In genomic region chr11:12110714-12111481, GRCh38 we compare ENCODE assay signal across 8 cellular contexts. TPM values are rescaled to one million over a fixed set of nuclear protein-coding genes. Genes with fewer than 3 reads are reported as not detected.
DNase-seq lines count a peak whose midpoint lies in the region; ATAC-seq lines count a peak whose summit lies in the region.

No MANE protein-coding gene starts in this region.

- no peaks in the 10 kb centered on the region for H3K36me3 ChIP-seq in naive thymus-derived CD4-positive, alpha-beta T cell (ENCODE audit: control insufficient read depth in 2 of 3, insufficient read depth in 3 of 3, low read length in 3 of 3)
- no peaks in the 10 kb centered on the region for H3K36me3 ChIP-seq in aorta (ENCODE audit: control insufficient read depth in 1 of 2, insufficient read depth in 2 of 2, low read length in 1 of 2)

- DNase-seq in ELR (ENCODE audit: low read depth) = peak; percentile 45
- DNase-seq in HT-29 (ENCODE audit: low spot score) = peak; percentile 50
- peak; percentile 85 for DNase-seq in activated CD4-positive, alpha-beta T cell treated with anti-CD3 and anti-CD28 coated beads, Interleukin-2, amount 10 ng/mL, durations not matched to agents 24 days and 14 days
- DNase-seq in epithelial cell of prostate (ENCODE audit: low read depth, low spot score) = no peak
- DNase-seq in naive thymus-derived CD4-positive, alpha-beta T cell = peak in 7 of 9 donors; percentile 15 to 54 (median 25)
- peak; percentile 68 to 81 for DNase-seq in aorta
- no peak for DNase-seq in LoVo (ENCODE audit: low spot score)

- H3K27ac ChIP-seq in epithelial cell of prostate (peak overlapping the region; percentile 88), aorta (ENCODE audit: low read depth in 1 of 2, low read length in 2 of 2) (peak overlapping the region; percentile 83 to 90)
- peak overlapping the region; percentile 46 for H3K27ac ChIP-seq in naive thymus-derived CD4-positive, alpha-beta T cell (ENCODE audit: low read depth, low read length)

- peak overlapping the region; percentile 58 for H3K4me3 ChIP-seq in naive thymus-derived CD4-positive, alpha-beta T cell (ENCODE audit: low read length)
- peak overlapping the region; percentile 63 to 69 for H3K4me3 ChIP-seq in aorta (ENCODE audit: low read length in 2 of 2)

- H3K4me1 ChIP-seq in naive thymus-derived CD4-positive, alpha-beta T cell (ENCODE audit: control insufficient read depth in 2 of 2, insufficient read depth in 2 of 2, low read length in 2 of 2) = peaks cover 0 to 21% of the 10 kb centered on the region in 2 donors
- H3K4me1 ChIP-seq in aorta (ENCODE audit: control insufficient read depth in 1 of 2, insufficient read depth in 2 of 2, low read length in 2 of 2) = peaks cover 2 to 5% of the 10 kb centered on the region in 2 donors

- no peaks in the 10 kb centered on the region for H3K27me3 ChIP-seq in naive thymus-derived CD4-positive, alpha-beta T cell (ENCODE audit: control insufficient read depth in 2 of 2, insufficient read depth in 2 of 2, low read length in 2 of 2)
- H3K27me3 ChIP-seq in aorta (ENCODE audit: control insufficient read depth in 1 of 2, insufficient read depth in 2 of 2, low read length in 1 of 2) = no peaks in the 10 kb centered on the region

- 2 to 3% methylated on average over 60 to 65 of the region's 65 CpGs for WGBS in aorta, 2 donors

- no peaks in the 10 kb centered on the region for H3K9me3 ChIP-seq in naive thymus-derived CD4-positive, alpha-beta T cell (ENCODE audit: control insufficient read depth in 2 of 3, low read length in 3 of 3)
- H3K9me3 ChIP-seq in aorta (ENCODE audit: control insufficient read depth, low read length) = no peaks in the 10 kb centered on the region

- H3K27me3 Mint-ChIP-seq in activated CD4-positive, alpha-beta T cell treated with anti-CD3 and anti-CD28 coated beads, Interleukin-2, amount 10 ng/mL, durations not matched to agents 24 days and 14 days = no peaks in the 10 kb centered on the region
- no peaks in the 10 kb centered on the region for H3K27me3 Mint-ChIP-seq in naive thymus-derived CD4-positive, alpha-beta T cell

- intact Hi-C loops in activated CD4-positive, alpha-beta T cell treated with anti-CD3 and anti-CD28 coated beads, Interleukin-2, amount 10 ng/mL, durations not matched to agents 24 days and 14 days (cut with micrococcal nuclease) = loop anchor here (1.0 to 5.0 kb wide), 6 partner anchors 10 to 96 kb away; no protein-coding TSS in a partner anchor
- intact Hi-C loops in naive thymus-derived CD4-positive, alpha-beta T cell (cut with micrococcal nuclease) = loop anchor here (1.0 to 5.0 kb wide), 14 partner anchors 22 to 1254 kb away; partner anchors contain the start of genes BMAL1 (in 1 of the 2), TEAD1 (in 1 of the 2), USP47 (in 1 of the 2) and ZBED5 (in 1 of the 2)
- intact Hi-C loops in aorta (cut with DNase I) = loop anchor here (2.0 to 10.0 kb wide), 4 partner anchors 20 to 126 kb away; no protein-coding TSS in a partner anchor

- ATAC-seq in GM21423 (IDR thresholded peaks at IDR 0.05; ENCODE audit: unreplicated experiment) (peak; percentile 31), aorta (ENCODE audit: low FRiP score) (peak; percentile 45)
- peak; percentile 51 for ATAC-seq in naive thymus-derived CD4-positive, alpha-beta T cell

- H3K4me3 Mint-ChIP-seq in activated CD4-positive, alpha-beta T cell treated with anti-CD3 and anti-CD28 coated beads, Interleukin-2, amount 10 ng/mL, durations not matched to agents 24 days and 14 days = peak overlapping the region; percentile 89
- H3K4me3 Mint-ChIP-seq in naive thymus-derived CD4-positive, alpha-beta T cell = peak overlapping the region; percentile 70 to 92 (median 76)

- CTCF ChIA-PET in naive thymus-derived CD4-positive, alpha-beta T cell (lab: Charles Lee) = no interaction called here

- peaks cover 54% of the 10 kb centered on the region for H3K4me1 Mint-ChIP-seq in activated CD4-positive, alpha-beta T cell treated with anti-CD3 and anti-CD28 coated beads, Interleukin-2, amount 10 ng/mL, durations not matched to agents 24 days and 14 days
- peaks cover 5 to 66% (median 12%) of the 10 kb centered on the region in 7 donors for H3K4me1 Mint-ChIP-seq in naive thymus-derived CD4-positive, alpha-beta T cell

- peaks cover 28% of the 10 kb centered on the region for H3K36me3 Mint-ChIP-seq in activated CD4-positive, alpha-beta T cell treated with anti-CD3 and anti-CD28 coated beads, Interleukin-2, amount 10 ng/mL, durations not matched to agents 24 days and 14 days (ENCODE audit: low read depth)
- peaks cover 0 to 3% (median 0%) of the 10 kb centered on the region in 5 donors for H3K36me3 Mint-ChIP-seq in naive thymus-derived CD4-positive, alpha-beta T cell

- POLR2A ChIA-PET in naive thymus-derived CD4-positive, alpha-beta T cell (lab: Charles Lee) = interaction anchor here (0.6 kb wide), 1 partner anchor 34 kb away, joined by 3 read pairs; no protein-coding TSS in a partner anchor

- peak overlapping the region; percentile 76 for H3K27ac Mint-ChIP-seq in activated CD4-positive, alpha-beta T cell treated with anti-CD3 and anti-CD28 coated beads, Interleukin-2, amount 10 ng/mL, durations not matched to agents 24 days and 14 days
- H3K27ac Mint-ChIP-seq in naive thymus-derived CD4-positive, alpha-beta T cell = peak overlapping the region in 3 of 9 donors; percentile 8 to 80 (median 25)

- H3K9me3 Mint-ChIP-seq in activated CD4-positive, alpha-beta T cell treated with anti-CD3 and anti-CD28 coated beads, Interleukin-2, amount 10 ng/mL, durations not matched to agents 24 days and 14 days = no peaks in the 10 kb centered on the region
- no peaks in the 10 kb centered on the region for H3K9me3 Mint-ChIP-seq in naive thymus-derived CD4-positive, alpha-beta T cell

RNA-seq across cellular contexts. Expression of gene MICAL2, which starts 0.5 kb away (rescaled TPM):
- 150 and 153 TPM in 2 replicates for total RNA-seq in HT-29 (2014; rRNA removed; shearing (Covaris generic))
- 501 and 510 TPM in 2 replicates for total RNA-seq in activated CD4-positive, alpha-beta T cell treated with anti-CD3 and anti-CD28 coated beads, Interleukin-2, amount 10 ng/mL, durations not matched to agents 24 days and 14 days
- total RNA-seq in naive thymus-derived CD4-positive, alpha-beta T cell = 100 to 1,000 TPM in 1 of 5 experiments, 10 to 100 TPM in 2, 1 to 10 TPM in 2; 5.8 to 112 (median 13.4) TPM
- polyA plus RNA-seq in naive thymus-derived CD4-positive, alpha-beta T cell = 1 to 10 TPM; 1.1 to 2.6 TPM
- 100 to 1,000 TPM; 315 to 605 TPM for total RNA-seq in aorta
- polyA plus RNA-seq in aorta = 100 to 1,000 TPM in 1 of 2 donors, 10 to 100 TPM in 1; 87.7 to 245 TPM

Comparison
In these comparisons a context has a peak if more than half of its experiments do, and no peak if none do; other contexts are left out.
1. DNase-seq: peak in ELR (single experiment), HT-29 (single experiment), activated CD4-positive, alpha-beta T cell treated with anti-CD3 and anti-CD28 coated beads, Interleukin-2, amount 10 ng/mL, durations not matched to agents 24 days and 14 days (single experiment), naive thymus-derived CD4-positive, alpha-beta T cell (7 of 9) and aorta (2 of 2); none in epithelial cell of prostate (single experiment) and LoVo (single experiment).
2. Peak in every context shown above with its lines, with median percentiles within 50 percentile points of each other: ATAC-seq and H3K27ac ChIP-seq.